11 cellular contexts compared by ENCODE assay signal in genomic region chr12:96247567-96247962, GRCh38. TPM values are rescaled to one million over a fixed set of nuclear protein-coding genes. Genes with fewer than 3 reads are reported as not detected.
DNase-seq lines count a peak whose midpoint lies in the region; ATAC-seq and TF ChIP-seq lines count a peak whose summit lies in the region.
"Had no signal": no experiment of that assay in that cellular context is flagged by ENCODE, and none has a peak within 500 bp of the region (broad histone marks: within the 10 kb centered on the region; RNA-seq: fewer than 3 reads in every experiment).

No MANE protein-coding gene starts in this region.

- peak; percentile 25; the same call in 1 of the 2 replicates for ATAC-seq in IMR-90 (ENCODE audit: low read depth)

- H3K4me1 Mint-ChIP-seq in activated CD4-positive, alpha-beta memory T cell treated with anti-CD3 and anti-CD28 coated beads for 36 hours (ENCODE audit: low read depth), result peaks cover 47% of the 10 kb centered on the region
- H3K4me1 Mint-ChIP-seq in activated CD4-positive, alpha-beta memory T cell treated with anti-CD3 and anti-CD28 coated beads, Interleukin-2, amount 10 ng/mL, durations not matched to agents 7 days and 5 days, result peaks cover 58% of the 10 kb centered on the region
- H3K4me1 Mint-ChIP-seq in activated naive CD8-positive, alpha-beta T cell treated with anti-CD3 and anti-CD28 coated beads for 36 hours, result peaks cover 26% of the 10 kb centered on the region
- no peaks in the 10 kb centered on the region for H3K4me1 Mint-ChIP-seq in progenitor cell of endocrine pancreas (ENCODE audit: low read depth)

- no TSS peak for BruUV-seq in IMR-90 (replicated peaks; lab: Mats Ljungman, UMichigan)

- no peak for TF ChIP-seq RAD21 in IMR-90 (IDR thresholded peaks at IDR 0.05; ENCODE audit: low read length)

- TF ChIP-seq CTCF in IMR-90 (conservative IDR thresholded peaks at IDR 0.05; ENCODE audit: low read depth, low read length), result no peak
- no peak for TF ChIP-seq CTCF in osteoblast (IDR thresholded peaks at IDR 0.05; ENCODE audit: extremely low read depth, low read depth, low read length)
- TF ChIP-seq CTCF in progenitor cell of endocrine pancreas (IDR thresholded peaks at IDR 0.05; ENCODE audit: unreplicated experiment), result no peak

- H3K27ac ChIP-seq in IMR-90 (ENCODE audit: insufficient read depth, low read length) (no peak overlapping the region), osteoblast (ENCODE audit: low read depth, low read length) (peak overlapping the region; percentile 85)
- H3K27ac ChIP-seq: neutrophil had no signal

- no peak overlapping the region for H3K4me2 ChIP-seq in IMR-90 (ENCODE audit: low read depth, low read length)
- no peak overlapping the region for H3K4me2 ChIP-seq in osteoblast (ENCODE audit: insufficient read depth, low read length)

- no peaks in the 10 kb centered on the region for H3K9me3 Mint-ChIP-seq in activated CD4-positive, alpha-beta memory T cell treated with anti-CD3 and anti-CD28 coated beads for 36 hours
- H3K9me3 Mint-ChIP-seq in activated CD4-positive, alpha-beta memory T cell treated with anti-CD3 and anti-CD28 coated beads, Interleukin-2, amount 10 ng/mL, durations not matched to agents 7 days and 5 days, result no peaks in the 10 kb centered on the region
- no peaks in the 10 kb centered on the region for H3K9me3 Mint-ChIP-seq in activated naive CD8-positive, alpha-beta T cell treated with anti-CD3 and anti-CD28 coated beads for 36 hours
- no peaks in the 10 kb centered on the region for H3K9me3 Mint-ChIP-seq in progenitor cell of endocrine pancreas (ENCODE audit: low read depth)

- no peak overlapping the region for H3K4me3 Mint-ChIP-seq in activated CD4-positive, alpha-beta memory T cell treated with anti-CD3 and anti-CD28 coated beads for 36 hours
- no peak overlapping the region for H3K4me3 Mint-ChIP-seq in activated CD4-positive, alpha-beta memory T cell treated with anti-CD3 and anti-CD28 coated beads, Interleukin-2, amount 10 ng/mL, durations not matched to agents 7 days and 5 days
- no peak overlapping the region for H3K4me3 Mint-ChIP-seq in activated naive CD8-positive, alpha-beta T cell treated with anti-CD3 and anti-CD28 coated beads for 36 hours
- H3K4me3 Mint-ChIP-seq in progenitor cell of endocrine pancreas (ENCODE audit: low read depth), result no peak overlapping the region

- H3K79me1 ChIP-seq in IMR-90 (ENCODE audit: low read depth in 1 of 2, low read length in 2 of 2), result peaks cover 34 to 86% of the 10 kb centered on the region in 2 experiments

- H2BK120ac ChIP-seq in IMR-90 (ENCODE audit: low read depth, low read length), result no peak overlapping the region

- H4K8ac ChIP-seq in IMR-90 (ENCODE audit: low read depth in 2 of 2, low read length in 2 of 2), result no peak overlapping the region

- no peak overlapping the region for H2BK5ac ChIP-seq in IMR-90 (ENCODE audit: low read depth, low read length, poor library complexity, severe bottlenecking)

- H3K27me3 ChIP-seq in IMR-90 (ENCODE audit: control insufficient read depth, insufficient read depth, low read length) (no peaks in the 10 kb centered on the region), osteoblast (ENCODE audit: insufficient read depth, low read length) (no peaks in the 10 kb centered on the region)
- H3K27me3 ChIP-seq: neutrophil had no signal

- no peak overlapping the region for H2BK15ac ChIP-seq in IMR-90 (ENCODE audit: low read depth, low read length)

- dilution Hi-C loops in IMR-90 (cut with HindIII; ENCODE audit: low sequenced_read_pairs, unreplicated experiment), result no loop called here

- no peak overlapping the region for H3K14ac ChIP-seq in IMR-90 (replicated peaks; ENCODE audit: low read depth, low read length)

- DNase-seq in activated CD4-positive, alpha-beta memory T cell treated with anti-CD3 and anti-CD28 coated beads for 36 hours, result peak; percentile 31
- DNase-seq in activated CD4-positive, alpha-beta memory T cell treated with anti-CD3 and anti-CD28 coated beads, Interleukin-2, amount 10 ng/mL, durations not matched to agents 7 days and 5 days, result no peak
- DNase-seq in IMR-90, result peak; percentile 78
- DNase-seq in activated naive CD8-positive, alpha-beta T cell treated with anti-CD3 and anti-CD28 coated beads for 36 hours, result no peak
- DNase-seq in osteoblast (ENCODE audit: insufficient read length, low spot score, missing footprints), result no peak
- DNase-seq in stimulated activated naive CD4-positive, alpha-beta T cell (lab: John Stamatoyannopoulos, UW), result no peak
- no peak for DNase-seq in progenitor cell of endocrine pancreas (ENCODE audit: low spot score, unreplicated experiment)
- DNase-seq in dedifferentiated amniotic fluid mesenchymal stem cell (ENCODE audit: extremely low spot score), result no peak
- DNase-seq: NCI-H1930; stimulated activated CD4-positive, alpha-beta T cell treated with anti-CD3 and anti-CD28 coated beads, Interleukin-12 subunit alpha, Interleukin-12 subunit beta, amount 100 ng/mL, for 4 hours had no signal

- CTCF ChIA-PET in activated CD4-positive, alpha-beta memory T cell treated with anti-CD3 and anti-CD28 coated beads for 36 hours (lab: Charles Lee), result interaction anchor here (1.0 kb wide), 1 partner anchor 153 kb away, joined by 3 read pairs; the partner anchor contains the start of gene CDK17
- CTCF ChIA-PET in activated CD4-positive, alpha-beta memory T cell treated with anti-CD3 and anti-CD28 coated beads, Interleukin-2, amount 10 ng/mL, durations not matched to agents 7 days and 5 days (lab: Charles Lee), result no interaction called here
- CTCF ChIA-PET in IMR-90 (lab: Yijun Ruan, JAX), result interaction anchor here (0.5 kb wide), 1 partner anchor 11 kb away, joined by 3 read pairs; no protein-coding TSS in a partner anchor

- H4K20me1 ChIP-seq in IMR-90 (ENCODE audit: insufficient read depth, low read length) (peaks cover 57% of the 10 kb centered on the region), osteoblast (ENCODE audit: insufficient read depth, low read length) (peaks cover 8% of the 10 kb centered on the region)

- no peak overlapping the region for H2BK20ac ChIP-seq in IMR-90 (ENCODE audit: low read depth, low read length)

- peaks cover 40% of the 10 kb centered on the region for H3K36me3 ChIP-seq in IMR-90 (ENCODE audit: control insufficient read depth, insufficient read depth, low read length)
- peaks cover 40% of the 10 kb centered on the region for H3K36me3 ChIP-seq in osteoblast (ENCODE audit: insufficient read depth, low read length)

- no peak for TF ChIP-seq POLR2A in IMR-90 (IDR thresholded peaks at IDR 0.05; ENCODE audit: low read depth, low read length)

- H3K4ac ChIP-seq in IMR-90 (ENCODE audit: low read depth, low read length), result no peak overlapping the region

- H2AFZ ChIP-seq in IMR-90 (replicated peaks; ENCODE audit: low read length, poor library complexity), result no peak overlapping the region
- H2AFZ ChIP-seq in osteoblast (ENCODE audit: low read length), result no peak overlapping the region

- in situ Hi-C loops in IMR-90 (cut with MboI; ENCODE audit: low sequenced_read_pairs), result no loop called here

- peak overlapping the region; percentile 57 for H3K27ac Mint-ChIP-seq in activated CD4-positive, alpha-beta memory T cell treated with anti-CD3 and anti-CD28 coated beads for 36 hours
- H3K27ac Mint-ChIP-seq in activated CD4-positive, alpha-beta memory T cell treated with anti-CD3 and anti-CD28 coated beads, Interleukin-2, amount 10 ng/mL, durations not matched to agents 7 days and 5 days, result no peak overlapping the region
- H3K27ac Mint-ChIP-seq in activated naive CD8-positive, alpha-beta T cell treated with anti-CD3 and anti-CD28 coated beads for 36 hours, result peak overlapping the region; percentile 59
- no peak overlapping the region for H3K27ac Mint-ChIP-seq in progenitor cell of endocrine pancreas

- no peak overlapping the region for H2AK5ac ChIP-seq in IMR-90 (ENCODE audit: low read depth, low read length)

- peaks cover 91% of the 10 kb centered on the region for H3K79me2 ChIP-seq in osteoblast (ENCODE audit: insufficient read depth, low read length)

- no peak overlapping the region for H3K18ac ChIP-seq in IMR-90 (ENCODE audit: low read depth, low read length)

- H3K36me3 Mint-ChIP-seq in activated CD4-positive, alpha-beta memory T cell treated with anti-CD3 and anti-CD28 coated beads for 36 hours, result peaks cover 52% of the 10 kb centered on the region
- H3K36me3 Mint-ChIP-seq in activated CD4-positive, alpha-beta memory T cell treated with anti-CD3 and anti-CD28 coated beads, Interleukin-2, amount 10 ng/mL, durations not matched to agents 7 days and 5 days (ENCODE audit: low read depth), result peaks cover 80% of the 10 kb centered on the region
- H3K36me3 Mint-ChIP-seq in activated naive CD8-positive, alpha-beta T cell treated with anti-CD3 and anti-CD28 coated beads for 36 hours, result peaks cover 50% of the 10 kb centered on the region
- H3K36me3 Mint-ChIP-seq in progenitor cell of endocrine pancreas (ENCODE audit: insufficient read depth), result peaks cover 18% of the 10 kb centered on the region

- H3K4me1 ChIP-seq in IMR-90 (ENCODE audit: control insufficient read depth, insufficient read depth, low read length) (peaks cover 7% of the 10 kb centered on the region), osteoblast (ENCODE audit: insufficient read depth, low read length) (peaks cover 13% of the 10 kb centered on the region)

- WGBS in IMR-90 (ENCODE audit: extremely low coverage in 2 of 2, insufficient read length in 1 of 2), 2 experiments, result 80% methylated on average over 2 of the region's 12 CpGs; no CpG with 5 or more reads in 1 of the 2 experiments

- no peak overlapping the region for H3K9ac ChIP-seq in IMR-90 (ENCODE audit: low read depth, low read length)

- no peak overlapping the region for H3K56ac ChIP-seq in IMR-90 (ENCODE audit: extremely low read depth, insufficient read depth, low read length)

- no peak overlapping the region for H3K23ac ChIP-seq in IMR-90 (ENCODE audit: low read depth, low read length)

- H3K9me3 ChIP-seq in IMR-90 (ENCODE audit: control insufficient read depth, insufficient read depth, low read length), result no peaks in the 10 kb centered on the region
- H3K9me3 ChIP-seq in osteoblast (ENCODE audit: low read depth, low read length), result no peaks in the 10 kb centered on the region
- H3K9me3 ChIP-seq: neutrophil had no signal

- peaks cover 18% of the 10 kb centered on the region for H3K9me1 ChIP-seq in IMR-90 (ENCODE audit: insufficient read depth, low read length)

- no peak overlapping the region for H3K4me3 ChIP-seq in IMR-90 (ENCODE audit: insufficient read depth, low read depth, low read length)
- no peak overlapping the region for H3K4me3 ChIP-seq in osteoblast (ENCODE audit: insufficient read depth, low read length)

- POLR2A ChIA-PET in activated CD4-positive, alpha-beta memory T cell treated with anti-CD3 and anti-CD28 coated beads for 36 hours (lab: Charles Lee), result no interaction called here
- POLR2A ChIA-PET in activated CD4-positive, alpha-beta memory T cell treated with anti-CD3 and anti-CD28 coated beads, Interleukin-2, amount 10 ng/mL, durations not matched to agents 7 days and 5 days (lab: Charles Lee), result no interaction called here
- POLR2A ChIA-PET in IMR-90 (lab: Charles Lee; ENCODE audit: unreplicated experiment), result no interaction called here

- no peak overlapping the region for H2AK9ac ChIP-seq in IMR-90 (replicated peaks; ENCODE audit: low read depth, low read length, poor library complexity)

- no peak overlapping the region for H4K91ac ChIP-seq in IMR-90 (ENCODE audit: insufficient read depth, low read depth, low read length)

- no peaks in the 10 kb centered on the region for H3K27me3 Mint-ChIP-seq in activated CD4-positive, alpha-beta memory T cell treated with anti-CD3 and anti-CD28 coated beads for 36 hours
- no peaks in the 10 kb centered on the region for H3K27me3 Mint-ChIP-seq in activated CD4-positive, alpha-beta memory T cell treated with anti-CD3 and anti-CD28 coated beads, Interleukin-2, amount 10 ng/mL, durations not matched to agents 7 days and 5 days
- no peaks in the 10 kb centered on the region for H3K27me3 Mint-ChIP-seq in activated naive CD8-positive, alpha-beta T cell treated with anti-CD3 and anti-CD28 coated beads for 36 hours
- no peaks in the 10 kb centered on the region for H3K27me3 Mint-ChIP-seq in progenitor cell of endocrine pancreas

- no peak overlapping the region for H4K5ac ChIP-seq in IMR-90 (ENCODE audit: low read depth, low read length)

- intact Hi-C loops in activated CD4-positive, alpha-beta memory T cell treated with anti-CD3 and anti-CD28 coated beads for 36 hours (cut with micrococcal nuclease), result no loop called here
- intact Hi-C loops in IMR-90 (cut with micrococcal nuclease), result no loop called here

RNA-seq across cellular contexts. Expression of gene ELK3, which starts 53.4 kb away (rescaled TPM):
- total RNA-seq in activated CD4-positive, alpha-beta memory T cell treated with anti-CD3 and anti-CD28 coated beads for 36 hours, result 10 to 100 TPM; 23.9 to 24.1 TPM
- total RNA-seq in activated CD4-positive, alpha-beta memory T cell treated with anti-CD3 and anti-CD28 coated beads, Interleukin-2, amount 10 ng/mL, durations not matched to agents 7 days and 5 days, result 10 to 100 TPM; 46.3 TPM
- total RNA-seq in IMR-90 (2012; rRNA removed) (14.5 and 20.0 TPM in 2 replicates), osteoblast (27.5 and 30.1 TPM in 2 replicates), progenitor cell of endocrine pancreas (4.2 and 5.4 TPM in 2 replicates)
- polyA plus RNA-seq in IMR-90 (2012; rRNA removed), result 27.5 and 35.7 TPM in 2 replicates
- polyA plus RNA-seq in IMR-90 (2012; cell fraction: cytosol; rRNA removed), result 10.7 and 23.4 TPM in 2 replicates
- polyA plus RNA-seq in IMR-90 (2012; cell fraction: nucleus; rRNA removed; ENCODE audit: low replicate concordance), result 9.2 and 14.8 TPM in 2 replicates
- total RNA-seq in activated naive CD8-positive, alpha-beta T cell treated with anti-CD3 and anti-CD28 coated beads for 36 hours, result 10 to 100 TPM; 10.9 to 12.6 TPM

Comparison
In these comparisons a context has a peak if more than half of its experiments do, and no peak if none do; other contexts are left out.
1. DNase-seq: peak in activated CD4-positive, alpha-beta memory T cell treated with anti-CD3 and anti-CD28 coated beads for 36 hours (single experiment) and IMR-90 (single experiment); none in activated CD4-positive, alpha-beta memory T cell treated with anti-CD3 and anti-CD28 coated beads, Interleukin-2, amount 10 ng/mL, durations not matched to agents 7 days and 5 days (single experiment), activated naive CD8-positive, alpha-beta T cell treated with anti-CD3 and anti-CD28 coated beads for 36 hours (single experiment), osteoblast (single experiment), stimulated activated naive CD4-positive, alpha-beta T cell (0 of 6), progenitor cell of endocrine pancreas (single experiment) and dedifferentiated amniotic fluid mesenchymal stem cell (single experiment).
2. H3K27ac Mint-ChIP-seq: peak in activated CD4-positive, alpha-beta memory T cell treated with anti-CD3 and anti-CD28 coated beads for 36 hours (single experiment) and activated naive CD8-positive, alpha-beta T cell treated with anti-CD3 and anti-CD28 coated beads for 36 hours (single experiment); none in activated CD4-positive, alpha-beta memory T cell treated with anti-CD3 and anti-CD28 coated beads, Interleukin-2, amount 10 ng/mL, durations not matched to agents 7 days and 5 days (single experiment) and progenitor cell of endocrine pancreas (single experiment).